35 cellular contexts compared by ENCODE assay signal in genomic region chr10:23316406-23316805, GRCh38. TPM values are rescaled to one million over a fixed set of nuclear protein-coding genes. Genes with fewer than 3 reads are reported as not detected.
"Had no signal": no experiment of that assay in that cellular context is flagged by ENCODE, and none has a peak within 500 bp of the region (broad histone marks: within the 10 kb centered on the region; RNA-seq: fewer than 3 reads in every experiment).

No MANE protein-coding gene starts in this region.

- H3K27ac ChIP-seq: ascending aorta, cardiac muscle cell, VCaP had no signal

- ATAC-seq: activated CD8-positive, alpha-beta memory T cell treated with anti-CD3 and anti-CD28 coated beads, Interleukin-2, amount 10 ng/mL, durations not matched to agents 7 days and 5 days; activated CD8-positive, alpha-beta T cell treated with anti-CD3 and anti-CD28 coated beads for 36 hours; activated naive CD8-positive, alpha-beta T cell treated with anti-CD3 and anti-CD28 coated beads, Interleukin-2, amount 50 U/mL, for 24 hours had no signal

- H3K4me1 ChIP-seq: ascending aorta had no signal

- H3K9me3 Mint-ChIP-seq: activated B cell treated with CpG ODN at 0.5 μM for 24 hours; activated CD8-positive, alpha-beta T cell treated with anti-CD3 and anti-CD28 coated beads for 36 hours; activated naive CD4-positive, alpha-beta T cell treated with anti-CD3 and anti-CD28 coated beads, Interleukin-2, amount 50 U/mL, for 24 hours; activated naive CD8-positive, alpha-beta T cell treated with anti-CD3 and anti-CD28 coated beads, Interleukin-2, amount 50 U/mL, for 24 hours; activated T-cell treated with anti-CD3 and anti-CD28 coated beads, Interleukin-2, amount 50 U/mL, for 24 hours; central memory CD8-positive, alpha-beta T cell; T-helper 1 cell treated with Interleukin-12 subunit alpha and Interleukin-12 subunit beta and Interleukin-4 antibody, amounts not matched to agents 30 μg/mL and 1 μg/mL, for 36 hours; T-helper 2 cell treated with Interferon-gamma antibody and Interleukin-4, amounts not matched to agents 5 μg/mL and 100 μg/mL, for 36 hours had no signal

- H3K4me3 Mint-ChIP-seq: activated B cell treated with CpG ODN at 0.5 μM for 24 hours; activated CD4-positive, alpha-beta memory T cell treated with anti-CD3 and anti-CD28 coated beads for 36 hours; activated CD4-positive, alpha-beta T cell treated with anti-CD3 and anti-CD28 coated beads, Interleukin-2, amount 10 ng/mL, durations not matched to agents 7 days and 5 days; activated CD8-positive, alpha-beta memory T cell treated with anti-CD3 and anti-CD28 coated beads, Interleukin-2, amount 10 ng/mL, durations not matched to agents 7 days and 5 days; activated CD8-positive, alpha-beta T cell treated with anti-CD3 and anti-CD28 coated beads for 36 hours; activated naive CD4-positive, alpha-beta T cell treated with anti-CD3 and anti-CD28 coated beads, Interleukin-2, amount 10 ng/mL, durations not matched to agents 7 days and 5 days; activated naive CD4-positive, alpha-beta T cell treated with anti-CD3 and anti-CD28 coated beads, Interleukin-2, amount 50 U/mL, for 24 hours; activated naive CD8-positive, alpha-beta T cell; activated naive CD8-positive, alpha-beta T cell treated with anti-CD3 and anti-CD28 coated beads, Interleukin-2, amount 10 ng/mL, durations not matched to agents 7 days and 5 days; activated naive CD8-positive, alpha-beta T cell treated with anti-CD3 and anti-CD28 coated beads, Interleukin-2, amount 50 U/mL, for 24 hours; activated T-cell treated with anti-CD3 and anti-CD28 coated beads, Interleukin-2, amount 50 U/mL, for 24 hours; brain; central memory CD8-positive, alpha-beta T cell; T-helper 1 cell treated with Interleukin-12 subunit alpha and Interleukin-12 subunit beta and Interleukin-4 antibody, amounts not matched to agents 30 μg/mL and 1 μg/mL, for 36 hours; T-helper 2 cell treated with Interferon-gamma antibody and Interleukin-4, amounts not matched to agents 5 μg/mL and 100 μg/mL, for 36 hours had no signal

- H3K9me3 ChIP-seq: ascending aorta had no signal

- H3K36me3 Mint-ChIP-seq: activated CD4-positive, alpha-beta memory T cell treated with anti-CD3 and anti-CD28 coated beads for 36 hours; activated CD8-positive, alpha-beta memory T cell treated with anti-CD3 and anti-CD28 coated beads, Interleukin-2, amount 10 ng/mL, durations not matched to agents 7 days and 5 days; activated naive CD4-positive, alpha-beta T cell treated with anti-CD3 and anti-CD28 coated beads, Interleukin-2, amount 10 ng/mL, durations not matched to agents 7 days and 5 days; activated naive CD4-positive, alpha-beta T cell treated with anti-CD3 and anti-CD28 coated beads, Interleukin-2, amount 50 U/mL, for 24 hours; activated naive CD8-positive, alpha-beta T cell; brain had no signal

- H3K4me3 ChIP-seq: ascending aorta, cardiac muscle cell had no signal

- H3K36me3 ChIP-seq: ascending aorta, cardiac muscle cell had no signal

- H3K27ac Mint-ChIP-seq: activated B cell treated with CpG ODN at 0.5 μM for 24 hours; activated CD4-positive, alpha-beta memory T cell treated with anti-CD3 and anti-CD28 coated beads for 36 hours; activated CD4-positive, alpha-beta T cell treated with anti-CD3 and anti-CD28 coated beads, Interleukin-2, amount 10 ng/mL, durations not matched to agents 7 days and 5 days; activated CD8-positive, alpha-beta memory T cell treated with anti-CD3 and anti-CD28 coated beads, Interleukin-2, amount 10 ng/mL, durations not matched to agents 7 days and 5 days; activated CD8-positive, alpha-beta T cell treated with anti-CD3 and anti-CD28 coated beads for 36 hours; activated naive CD4-positive, alpha-beta T cell treated with anti-CD3 and anti-CD28 coated beads, Interleukin-2, amount 10 ng/mL, durations not matched to agents 7 days and 5 days; activated naive CD4-positive, alpha-beta T cell treated with anti-CD3 and anti-CD28 coated beads, Interleukin-2, amount 50 U/mL, for 24 hours; activated naive CD8-positive, alpha-beta T cell; activated naive CD8-positive, alpha-beta T cell treated with anti-CD3 and anti-CD28 coated beads, Interleukin-2, amount 10 ng/mL, durations not matched to agents 7 days and 5 days; activated naive CD8-positive, alpha-beta T cell treated with anti-CD3 and anti-CD28 coated beads, Interleukin-2, amount 50 U/mL, for 24 hours; activated T-cell treated with anti-CD3 and anti-CD28 coated beads, Interleukin-2, amount 50 U/mL, for 24 hours; activated T-helper 2 cell treated with anti-CD3 and anti-CD28 coated beads, Interferon-gamma antibody, Interleukin-2, Interleukin-4, amounts not matched to agents 10 μg/mL and 5 μg/mL and 100 μg/mL, durations not matched to agents 14 hours and 24 hours and 36 hours; brain; T-helper 1 cell treated with Interleukin-12 subunit alpha and Interleukin-12 subunit beta and Interleukin-4 antibody, amounts not matched to agents 30 μg/mL and 1 μg/mL, for 36 hours; T-helper 2 cell treated with Interferon-gamma antibody and Interleukin-4, amounts not matched to agents 5 μg/mL and 100 μg/mL, for 36 hours had no signal

- H3K27me3 Mint-ChIP-seq: activated CD4-positive, alpha-beta memory T cell treated with anti-CD3 and anti-CD28 coated beads for 36 hours; activated CD8-positive, alpha-beta T cell treated with anti-CD3 and anti-CD28 coated beads for 36 hours; activated naive CD4-positive, alpha-beta T cell treated with anti-CD3 and anti-CD28 coated beads, Interleukin-2, amount 10 ng/mL, durations not matched to agents 7 days and 5 days; activated naive CD4-positive, alpha-beta T cell treated with anti-CD3 and anti-CD28 coated beads, Interleukin-2, amount 50 U/mL, for 24 hours; activated naive CD8-positive, alpha-beta T cell; activated naive CD8-positive, alpha-beta T cell treated with anti-CD3 and anti-CD28 coated beads, Interleukin-2, amount 10 ng/mL, durations not matched to agents 7 days and 5 days; activated naive CD8-positive, alpha-beta T cell treated with anti-CD3 and anti-CD28 coated beads, Interleukin-2, amount 50 U/mL, for 24 hours; activated T-cell treated with anti-CD3 and anti-CD28 coated beads, Interleukin-2, amount 50 U/mL, for 24 hours had no signal

- H3K27me3 ChIP-seq: ascending aorta, cardiac muscle cell had no signal

- DNase-seq: activated B cell treated with CpG ODN at 0.5 μM for 24 hours; activated CD4-positive, alpha-beta memory T cell treated with anti-CD3 and anti-CD28 coated beads for 36 hours; activated CD4-positive, alpha-beta T cell treated with anti-CD3 and anti-CD28 coated beads for 4 hours; activated CD4-positive, alpha-beta T cell treated with anti-CD3 and anti-CD28 coated beads, Interleukin-2, amount 10 ng/mL, durations not matched to agents 7 days and 5 days; activated CD4-positive, CD25-positive, alpha-beta regulatory T cell treated with anti-CD3 and anti-CD28 coated beads, Interleukin-2, amount 50 U/mL, for 72 hours; activated CD8-positive, alpha-beta memory T cell treated with anti-CD3 and anti-CD28 coated beads, Interleukin-2, amount 10 ng/mL, durations not matched to agents 7 days and 5 days; activated CD8-positive, alpha-beta memory T cell treated with anti-CD3 and anti-CD28 coated beads, Interleukin-2, amount 50 U/mL, for 48 hours; activated CD8-positive, alpha-beta T cell treated with anti-CD3 and anti-CD28 coated beads for 36 hours; activated effector memory CD4-positive, alpha-beta T cell treated with Interleukin-2 at 50 U/mL for 16 hours; activated gamma-delta T cell; activated naive CD4-positive, alpha-beta T cell treated with anti-CD3 and anti-CD28 coated beads, Interleukin-2, amount 10 ng/mL, durations not matched to agents 7 days and 5 days; activated naive CD4-positive, alpha-beta T cell treated with Interleukin-2 at 50 U/mL for 16 hours; activated naive CD8-positive, alpha-beta T cell treated with anti-CD3 and anti-CD28 coated beads, Interleukin-2, amount 10 ng/mL, durations not matched to agents 7 days and 5 days; activated naive CD8-positive, alpha-beta T cell treated with anti-CD3 and anti-CD28 coated beads, Interleukin-2, amount 50 U/mL, for 24 hours; activated T-cell treated with anti-CD3 and anti-CD28 coated beads, Interleukin-2, amount 50 U/mL, for 24 hours; activated T-cell treated with anti-CD3 and anti-CD28 coated beads, Interleukin-2, amount 50 U/mL, for 48 hours; amygdala; anterior cingulate cortex; caudate nucleus; cerebellar nuclear complex; SW 1271; T-helper 1 cell; T-helper 2 cell; T-helper 9 cell had no signal

- H3K4me1 Mint-ChIP-seq: activated CD8-positive, alpha-beta memory T cell treated with anti-CD3 and anti-CD28 coated beads, Interleukin-2, amount 10 ng/mL, durations not matched to agents 7 days and 5 days; activated naive CD4-positive, alpha-beta T cell treated with anti-CD3 and anti-CD28 coated beads, Interleukin-2, amount 10 ng/mL, durations not matched to agents 7 days and 5 days; activated naive CD4-positive, alpha-beta T cell treated with anti-CD3 and anti-CD28 coated beads, Interleukin-2, amount 50 U/mL, for 24 hours; activated naive CD8-positive, alpha-beta T cell treated with anti-CD3 and anti-CD28 coated beads, Interleukin-2, amount 10 ng/mL, durations not matched to agents 7 days and 5 days; activated naive CD8-positive, alpha-beta T cell treated with anti-CD3 and anti-CD28 coated beads, Interleukin-2, amount 50 U/mL, for 24 hours; brain; central memory CD8-positive, alpha-beta T cell had no signal

RNA-seq across cellular contexts. Expression of gene C10orf67, which starts 28.2 kb away (rescaled TPM):
- total RNA-seq: activated B cell treated with CpG ODN at 0.5 μM for 24 hours; activated T-helper 2 cell treated with anti-CD3 and anti-CD28 coated beads, Interferon-gamma antibody, Interleukin-2, Interleukin-4, amounts not matched to agents 10 μg/mL and 5 μg/mL and 100 μg/mL, durations not matched to agents 14 hours and 24 hours and 36 hours; ascending aorta; bronchial epithelial cell had no signal
